ENCODE assay signal across 8 cellular contexts in the genomic region with DNA sequence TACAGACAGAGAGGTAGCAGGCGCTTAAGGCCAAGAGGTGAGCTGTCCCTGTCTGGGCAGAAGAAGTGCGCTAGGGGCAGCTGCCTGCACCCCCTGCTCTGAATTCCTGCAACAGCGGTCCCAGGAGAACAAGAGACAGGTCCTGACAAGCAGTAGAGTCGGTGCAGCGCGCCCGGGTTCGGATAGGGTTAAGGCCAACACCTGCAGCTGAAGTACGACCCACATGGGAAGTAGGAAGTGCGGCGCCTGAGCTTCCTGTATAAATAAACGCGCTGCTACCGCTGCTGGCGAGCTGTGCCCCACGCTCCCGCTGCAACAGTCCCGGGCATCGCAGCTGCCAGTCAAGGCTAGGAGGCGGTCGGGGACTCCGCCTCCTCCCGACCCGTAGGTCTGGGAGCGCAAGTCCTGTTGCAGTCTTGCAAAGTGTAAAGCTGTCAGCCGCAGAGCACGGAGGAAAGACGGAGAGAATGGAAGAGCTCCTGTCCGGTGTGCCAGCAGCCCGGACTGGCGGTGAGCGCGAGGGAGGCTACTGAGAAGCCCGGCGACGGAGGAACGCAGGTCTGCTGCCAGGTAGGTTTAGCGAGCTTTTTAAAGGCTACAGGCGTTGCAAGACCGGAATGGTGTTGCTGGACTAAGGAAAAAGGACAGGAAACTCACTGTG.
DNase-seq lines count a peak whose midpoint lies in the region; ATAC-seq lines count a peak whose summit lies in the region.

A gene (plus strand): TSS at position 290 of the 661 bp plus-strand sequence. CDS start 12,185 bp downstream, outside the sequence.

- DNase-seq in C1 segment of cervical spinal cord (lab: John Stamatoyannopoulos, UW) (peak; percentile 15 to 74 (median 45)), HK-2 (ENCODE audit: unreplicated experiment) (peak; percentile 86), NCI-H82 treated with DMSO at 0.1 percent for 48 hours (lab: John Stamatoyannopoulos, UW; ENCODE audit: unreplicated experiment) (peak; percentile 52), memory B cell (ENCODE audit: low spot score in 2 of 2) (peak; percentile 48 to 58)
- DNase-seq in activated CD8-positive, alpha-beta memory T cell treated with anti-CD3 and anti-CD28 coated beads for 4 hours (ENCODE audit: low read depth in 2 of 2): peak; percentile 26 to 43
- peak; percentile 27 to 40 (median 37) for DNase-seq in effector memory CD8-positive, alpha-beta T cell
- DNase-seq in stimulated activated CD8-positive, alpha-beta memory T cell treated with anti-CD3 and anti-CD28 coated beads, Interleukin-12 subunit alpha, Interleukin-12 subunit beta, amount 100 ng/mL, for 24 hours (ENCODE audit: extremely low read depth): peak; percentile 26

- no peaks in the 10 kb centered on the region for H3K9me3 Mint-ChIP-seq in effector memory CD8-positive, alpha-beta T cell
- H3K9me3 Mint-ChIP-seq in memory B cell: no peaks in the 10 kb centered on the region

- ATAC-seq in GM19455 (IDR thresholded peaks at IDR 0.05; ENCODE audit: unreplicated experiment) (peak; percentile 76), memory B cell (ENCODE audit: low read depth) (peak; percentile 89)
- ATAC-seq in effector memory CD8-positive, alpha-beta T cell (replicated peaks): peak; percentile 94

- peaks cover 0 to 6% of the 10 kb centered on the region in 2 donors for H3K27me3 Mint-ChIP-seq in effector memory CD8-positive, alpha-beta T cell
- no peaks in the 10 kb centered on the region for H3K27me3 Mint-ChIP-seq in memory B cell

- H3K27ac Mint-ChIP-seq in effector memory CD8-positive, alpha-beta T cell: peak within 1 kb of the TSS; percentile 90 to 91
- peak within 1 kb of the TSS; percentile 88 for H3K27ac Mint-ChIP-seq in memory B cell

- peak within 1 kb of the TSS; percentile 98 to 99 for H3K4me3 Mint-ChIP-seq in effector memory CD8-positive, alpha-beta T cell
- H3K4me3 Mint-ChIP-seq in memory B cell: peak within 1 kb of the TSS; percentile 99

- H3K4me1 Mint-ChIP-seq in effector memory CD8-positive, alpha-beta T cell (ENCODE audit: low read depth in 2 of 2): peaks cover 18 to 22% of the 10 kb centered on the region in 2 donors
- peaks cover 33% of the 10 kb centered on the region for H3K4me1 Mint-ChIP-seq in memory B cell

- H3K36me3 Mint-ChIP-seq in effector memory CD8-positive, alpha-beta T cell (ENCODE audit: insufficient read depth): no peaks in the 10 kb centered on the region
- peaks cover 2% of the 10 kb centered on the region for H3K36me3 Mint-ChIP-seq in memory B cell

Comparison
In these comparisons a context has a peak if more than half of its experiments do, and no peak if none do; other contexts are left out.
1. Peak in every context shown above with its lines: DNase-seq and ATAC-seq.
2. DNase-seq: peak in every context shown above with its lines; median percentile 86 in HK-2; 53 in memory B cell; 52 in NCI-H82 treated with DMSO at 0.1 percent for 48 hours; 45 in C1 segment of cervical spinal cord; 37 in effector memory CD8-positive, alpha-beta T cell; 34 in activated CD8-positive, alpha-beta memory T cell treated with anti-CD3 and anti-CD28 coated beads for 4 hours; 26 in stimulated activated CD8-positive, alpha-beta memory T cell treated with anti-CD3 and anti-CD28 coated beads, Interleukin-12 subunit alpha, Interleukin-12 subunit beta, amount 100 ng/mL, for 24 hours.